In genomic region chr6:26025047-26025893, GRCh38 we compare ENCODE assay signal across 8 cellular contexts.
DNase-seq lines count a peak whose midpoint lies in the region; ATAC-seq, FAIRE-seq and TF ChIP-seq lines count a peak whose summit lies in the region.

No MANE protein-coding gene starts in this region.

- peak overlapping the region; percentile 86 for H3K4me3 Mint-ChIP-seq in stimulated activated naive CD8-positive, alpha-beta T cell treated with anti-CD3 and anti-CD28 coated beads, Interleukin-15, Interleukin-2, amounts not matched to agents 100 ng/mL and 50 ng/mL, for 24 hours

- dilution Hi-C loops in keratinocyte (cut with MboI; ENCODE audit: extremely low pct_ligation_motif_present, low sequenced_read_pairs): no loop called here

- intact Hi-C loops in transverse colon (cut with DNase I; ENCODE audit: low total_unique reads): no loop called here

- H3K4me3 ChIP-seq in keratinocyte (ENCODE audit: control insufficient read depth in 2 of 3, extremely low read depth in 1 of 3, insufficient read depth in 2 of 3, low read depth in 1 of 3, low read length in 3 of 3): peak overlapping the region in 1 of 3 experiments; percentile 72
- peak overlapping the region in 1 of 4 donors; percentile 66 for H3K4me3 ChIP-seq in transverse colon

- no peak for FAIRE-seq in keratinocyte (lab: Jason Lieb, UNC)

- TF ChIP-seq EP300 in transverse colon (IDR thresholded peaks at IDR 0.05; ENCODE audit: low read depth): peak; percentile 77

- H3K27me3 ChIP-seq in keratinocyte (ENCODE audit: control insufficient read depth, extremely low read depth, insufficient read depth, low read length): no peaks in the 10 kb centered on the region
- H3K27me3 ChIP-seq in transverse colon: no peaks in the 10 kb centered on the region

- H3K79me2 ChIP-seq in keratinocyte (ENCODE audit: control insufficient read depth, insufficient read depth, low read length): no peaks in the 10 kb centered on the region

- in situ Hi-C loops in transverse colon (cut with MboI; ENCODE audit: low pct_ligation_motif_present in 1 of 4, low pct_unique_long_range_greater_than_20kb in 1 of 4, low sequenced_read_pairs in 3 of 4): loop anchor here in 3 of 4 donors (10.0 to 25.0 kb wide), 3 partner anchors 180 to 1787 kb away; a partner anchor contains a TSS

- H3K36me3 Mint-ChIP-seq in stimulated activated naive CD8-positive, alpha-beta T cell treated with anti-CD3 and anti-CD28 coated beads, Interleukin-15, Interleukin-2, amounts not matched to agents 100 ng/mL and 50 ng/mL, for 24 hours (ENCODE audit: low read depth): peaks cover 4% of the 10 kb centered on the region

- peaks cover 25% of the 10 kb centered on the region for H3K4me1 ChIP-seq in keratinocyte (ENCODE audit: control insufficient read depth, extremely low read depth, insufficient read depth, low read length)
- H3K4me1 ChIP-seq in transverse colon: peaks cover 0 to 25% (median 17%) of the 10 kb centered on the region in 4 donors

- H4K20me1 ChIP-seq in keratinocyte (ENCODE audit: control insufficient read depth, extremely low read depth, insufficient read depth, low read length): no peaks in the 10 kb centered on the region

- no peak overlapping the region for H2AFZ ChIP-seq in keratinocyte (ENCODE audit: control insufficient read depth, low read length)

- H3K36me3 ChIP-seq in keratinocyte (ENCODE audit: control insufficient read depth in 2 of 2, extremely low read depth in 1 of 2, insufficient read depth in 2 of 2, low read length in 2 of 2): no peaks in the 10 kb centered on the region
- H3K36me3 ChIP-seq in transverse colon: no peaks in the 10 kb centered on the region

- H3K4me2 ChIP-seq in keratinocyte (ENCODE audit: control insufficient read depth, extremely low read depth, insufficient read depth, low read depth, low read length): peak overlapping the region; percentile 91

- H3K27ac ChIP-seq in keratinocyte (ENCODE audit: control insufficient read depth, insufficient read depth, low read length) (peak overlapping the region; percentile 91), transverse colon (peak overlapping the region; percentile 90 to 98 (median 96))

- peaks cover 62% of the 10 kb centered on the region for H3K4me1 Mint-ChIP-seq in stimulated activated naive CD8-positive, alpha-beta T cell treated with anti-CD3 and anti-CD28 coated beads, Interleukin-15, Interleukin-2, amounts not matched to agents 100 ng/mL and 50 ng/mL, for 24 hours (ENCODE audit: low read depth)

- TF ChIP-seq CTCF in keratinocyte (optimal IDR thresholded peaks at IDR 0.05 in 1 of 3, IDR thresholded peaks at IDR 0.05 in 1 of 3, conservative IDR thresholded peaks at IDR 0.05 in 1 of 3; ENCODE audit: extremely low read depth in 1 of 3, insufficient read depth in 2 of 3, low read length in 3 of 3) (no peak), transverse colon (IDR thresholded peaks at IDR 0.05) (no peak)

- H3K9me3 ChIP-seq in keratinocyte (ENCODE audit: control insufficient read depth, low read depth, low read length) (no peaks in the 10 kb centered on the region), transverse colon (no peaks in the 10 kb centered on the region)

- no peak for TF ChIP-seq POLR2A in transverse colon (IDR thresholded peaks at IDR 0.05)

- 84 to 85% methylated on average over 13 to 17 of the region's 17 CpGs for WGBS in transverse colon (ENCODE audit: low coverage in 1 of 2), 2 donors

- H3K9ac ChIP-seq in keratinocyte (ENCODE audit: control insufficient read depth, extremely low read depth, insufficient read depth, low read length): peak overlapping the region; percentile 88

- H3K27me3 Mint-ChIP-seq in stimulated activated naive CD8-positive, alpha-beta T cell treated with anti-CD3 and anti-CD28 coated beads, Interleukin-15, Interleukin-2, amounts not matched to agents 100 ng/mL and 50 ng/mL, for 24 hours: peaks cover 4% of the 10 kb centered on the region

- peak overlapping the region; percentile 98 for H3K27ac Mint-ChIP-seq in stimulated activated naive CD8-positive, alpha-beta T cell treated with anti-CD3 and anti-CD28 coated beads, Interleukin-15, Interleukin-2, amounts not matched to agents 100 ng/mL and 50 ng/mL, for 24 hours

- H3K9me1 ChIP-seq in keratinocyte (ENCODE audit: control insufficient read depth, extremely low read depth, insufficient read depth, low read length): no peaks in the 10 kb centered on the region

- ATAC-seq in stimulated activated naive CD8-positive, alpha-beta T cell treated with anti-CD3 and anti-CD28 coated beads, Interleukin-15, Interleukin-2, amounts not matched to agents 100 U/mL and 50 U/mL, for 24 hours: no peak
- no peak for ATAC-seq in HG02763 (IDR thresholded peaks at IDR 0.05; ENCODE audit: unreplicated experiment)

- H3K9me3 Mint-ChIP-seq in stimulated activated naive CD8-positive, alpha-beta T cell treated with anti-CD3 and anti-CD28 coated beads, Interleukin-15, Interleukin-2, amounts not matched to agents 100 ng/mL and 50 ng/mL, for 24 hours: no peaks in the 10 kb centered on the region

- no peak for DNase-seq in stimulated activated naive CD8-positive, alpha-beta T cell treated with anti-CD3 and anti-CD28 coated beads, Interleukin-15, Interleukin-2, amounts not matched to agents 100 U/mL and 50 U/mL, for 24 hours
- DNase-seq in amniotic stem cell (lab: John Stamatoyannopoulos, UW) (peak; percentile 30), keratinocyte (ENCODE audit: low read depth, low spot score) (no peak), transverse colon (no peak), NAMALWA (ENCODE audit: low spot score) (no peak)
- DNase-seq in stimulated activated CD4-positive, alpha-beta T cell treated with anti-CD3 and anti-CD28 coated beads, Interleukin-12 subunit alpha, Interleukin-12 subunit beta, amount 100 ng/mL, for 4 hours: no peak
